ENCODE assay signal across 15 cellular contexts in genomic region chr17:42354956-42355843, GRCh38. TPM values are rescaled to one million over a fixed set of nuclear protein-coding genes. Genes with fewer than 3 reads are reported as not detected.
DNase-seq lines count a peak whose midpoint lies in the region; ATAC-seq, FAIRE-seq and TF ChIP-seq lines count a peak whose summit lies in the region.
"Had no signal": no experiment of that assay in that cellular context is flagged by ENCODE, and none has a peak within 500 bp of the region (broad histone marks: within the 10 kb centered on the region; RNA-seq: fewer than 3 reads in every experiment).

No MANE protein-coding gene starts in this region.

- FAIRE-seq in GM12878 (lab: Jason Lieb, UNC) = peak; percentile 90
- FAIRE-seq: bronchial epithelial cell had no signal

- intact Hi-C loops in GM12878 (cut with micrococcal nuclease; ENCODE audit: unreplicated experiment) = no loop called here
- intact Hi-C loops in sciatic nerve (cut with DNase I) = no loop called here

- H3K27ac ChIP-seq in GM12878 (ENCODE audit: control insufficient read depth, insufficient read depth) = peak overlapping the region; percentile 65
- H3K27ac ChIP-seq: prostate gland had no signal

- CTCF ChIA-PET in GM12878 (lab: Yijun Ruan, JAX) = interaction anchor here (0.6 to 1.5 kb wide), 5 partner anchors 13 to 85 kb away, joined by 3 to 4 read pairs (median 3); no protein-coding TSS in a partner anchor

- no peaks in the 10 kb centered on the region for H3K27me3 ChIP-seq in GM12878 (replicated peaks in 1 of 2; ENCODE audit: control insufficient read depth in 2 of 2, insufficient read depth in 2 of 2, low read length in 1 of 2)

- RAD21 ChIA-PET in GM12878 (lab: Charles Lee; ENCODE audit: unreplicated experiment) = interaction anchor here (0.8 to 1.9 kb wide), 3 partner anchors 31 to 48 kb away, joined by 3 to 7 read pairs (median 3); partner anchors contain the start of gene STAT3

- in situ Hi-C loops in GM12878 (cut with MboI) = no loop called here

- peak; percentile 20 for DNase-seq in COLO829 (ENCODE audit: low spot score)
- peak; percentile 44 for DNase-seq in H4 (ENCODE audit: low spot score)
- DNase-seq in GM12878 (ENCODE audit: low read depth, low spot score) = no peak
- DNase-seq in sciatic nerve (ENCODE audit: low spot score) = no peak
- no peak for DNase-seq in SHP77 treated with DMSO at 0.1 percent for 48 hours (lab: John Stamatoyannopoulos, UW)
- no peak for DNase-seq in D341Med (ENCODE audit: low spot score)
- DNase-seq: midbrain; NCI-H2171; OCI-M1; stimulated activated CD4-positive, alpha-beta T cell treated with anti-CD3 and anti-CD28 coated beads, Interleukin-2, amount 100 ng/mL, for 48 hours; stimulated activated naive CD8-positive, alpha-beta T cell treated with anti-CD3 and anti-CD28 coated beads, Interleukin-15, Interleukin-2, amounts not matched to agents 100 U/mL and 50 U/mL, for 24 hours; T-helper 9 cell had no signal

- 15% methylated on average over 3 of the region's 3 CpGs for WGBS in GM12878 (ENCODE audit: insufficient coverage, insufficient replicate concordance, low lambda C conversion rate, missing lambda C conversion rate)

- peak overlapping the region; percentile 64 for H3K4me2 ChIP-seq in GM12878 (ENCODE audit: control insufficient read depth, insufficient read depth)

- no peak for TF ChIP-seq RAD21 in GM12878 (IDR thresholded peaks at IDR 0.05; ENCODE audit: insufficient read depth, low read depth, low read length)

- ATAC-seq in GM12878 (peak; percentile 71), sciatic nerve (peak; percentile 59), HG03571 (IDR thresholded peaks at IDR 0.05; ENCODE audit: unreplicated experiment) (no peak)

- H3K9ac ChIP-seq in GM12878 (ENCODE audit: control insufficient read depth, insufficient read depth, low read length) = peak overlapping the region; percentile 18; the same call in 1 of the 2 replicates

- H2AFZ ChIP-seq in GM12878 (ENCODE audit: control insufficient read depth, low read depth, low read length) = no peak overlapping the region

- H4K20me1 ChIP-seq in GM12878 (ENCODE audit: control insufficient read depth, insufficient read depth) = no peaks in the 10 kb centered on the region

- TF ChIP-seq POLR2A in GM12878 (IDR thresholded peaks at IDR 0.05; ENCODE audit: low read depth, low read length) = no peak

- H3K36me3 ChIP-seq in GM12878 (ENCODE audit: control insufficient read depth in 2 of 2, insufficient read depth in 2 of 2, low read length in 1 of 2) = no peaks in the 10 kb centered on the region
- H3K36me3 ChIP-seq: prostate gland had no signal

- TSS peak; percentile 27 for BruUV-seq in GM12878 (replicated peaks; lab: Mats Ljungman, UMichigan)

- H3K4me3 ChIP-seq in GM12878 = no peak overlapping the region; the same call in 1 of the 2 replicates
- H3K4me3 ChIP-seq: prostate gland had no signal

- POLR2A ChIA-PET in GM12878 (lab: Charles Lee) = interaction anchor here (1.0 to 1.4 kb wide), 4 partner anchors 10 to 37 kb away, joined by 3 to 5 read pairs (median 3); no protein-coding TSS in a partner anchor

- SMC1A ChIA-PET in GM12878 (lab: Charles Lee; ENCODE audit: uncharacterized antibody, unreplicated experiment) = interaction anchor here (1.1 kb wide), 1 partner anchor 34 kb away, joined by 3 read pairs; the partner anchor contains the start of gene STAT3

- peaks cover 71% of the 10 kb centered on the region for H3K79me2 ChIP-seq in GM12878 (ENCODE audit: control insufficient read depth, insufficient read depth, low read length)

- H3K4me1 ChIP-seq in GM12878 (ENCODE audit: control insufficient read depth, insufficient read depth, low read length) = peaks cover 23% of the 10 kb centered on the region

- no peak for TF ChIP-seq CTCF in GM12878 (IDR thresholded peaks at IDR 0.05 in 2 of 3, conservative IDR thresholded peaks at IDR 0.05 in 1 of 3; ENCODE audit: control insufficient read depth in 2 of 3, extremely low read depth in 1 of 3, insufficient read depth in 1 of 3, low read depth in 3 of 3, low read length in 3 of 3)

- no peak for TF ChIP-seq EP300 in GM12878 (IDR thresholded peaks at IDR 0.05; ENCODE audit: borderline replicate concordance in 1 of 2, control insufficient read depth in 1 of 2, low read depth in 2 of 2, low read length in 2 of 2)

- H3K9me3 ChIP-seq in GM12878 (replicated peaks; ENCODE audit: control insufficient read depth, insufficient read depth, low read length) = no peaks in the 10 kb centered on the region
- H3K9me3 ChIP-seq: prostate gland had no signal

TF ChIP-seq in GM12878, 131 proteins besides CTCF, POLR2A, EP300 and RAD21:
- TF ChIP-seq NFIC (IDR thresholded peaks at IDR 0.05; ENCODE audit: low read depth, low read length) (0 out of 2 replicates have a peak, but pooled peaks have one; percentile 16), JUNB (IDR thresholded peaks at IDR 0.05) (peak; percentile 33), STAT3 (IDR thresholded peaks at IDR 0.05; ENCODE audit: low read depth, low read length) (0 out of 2 replicates have a peak, but pooled peaks have one; percentile 25), ATF3 (IDR thresholded peaks at IDR 0.05; ENCODE audit: borderline replicate concordance, extremely low read depth, low read depth, low read length) (no peak), TARDBP (IDR thresholded peaks at IDR 0.05; ENCODE audit: borderline replicate concordance) (no peak), ZZZ3 (IDR thresholded peaks at IDR 0.05; ENCODE audit: control insufficient read depth, insufficient read length, low read depth) (no peak), MEF2B (IDR thresholded peaks at IDR 0.05; ENCODE audit: partially characterized antibody, poor library complexity, severe bottlenecking) (peak; percentile 77), MTA2 (IDR thresholded peaks at IDR 0.05; ENCODE audit: low read depth) (no peak), RFX5 (IDR thresholded peaks at IDR 0.05; ENCODE audit: low read depth, low read length) (no peak), NRF1 (conservative IDR thresholded peaks at IDR 0.05; ENCODE audit: low read depth, low read length) (no peak), IKZF2 (IDR thresholded peaks at IDR 0.05) (0 out of 4 replicates have a peak, but pooled peaks of 1 of the 2 experiments have one; percentile 16)
- TF ChIP-seq, protein P1, sequence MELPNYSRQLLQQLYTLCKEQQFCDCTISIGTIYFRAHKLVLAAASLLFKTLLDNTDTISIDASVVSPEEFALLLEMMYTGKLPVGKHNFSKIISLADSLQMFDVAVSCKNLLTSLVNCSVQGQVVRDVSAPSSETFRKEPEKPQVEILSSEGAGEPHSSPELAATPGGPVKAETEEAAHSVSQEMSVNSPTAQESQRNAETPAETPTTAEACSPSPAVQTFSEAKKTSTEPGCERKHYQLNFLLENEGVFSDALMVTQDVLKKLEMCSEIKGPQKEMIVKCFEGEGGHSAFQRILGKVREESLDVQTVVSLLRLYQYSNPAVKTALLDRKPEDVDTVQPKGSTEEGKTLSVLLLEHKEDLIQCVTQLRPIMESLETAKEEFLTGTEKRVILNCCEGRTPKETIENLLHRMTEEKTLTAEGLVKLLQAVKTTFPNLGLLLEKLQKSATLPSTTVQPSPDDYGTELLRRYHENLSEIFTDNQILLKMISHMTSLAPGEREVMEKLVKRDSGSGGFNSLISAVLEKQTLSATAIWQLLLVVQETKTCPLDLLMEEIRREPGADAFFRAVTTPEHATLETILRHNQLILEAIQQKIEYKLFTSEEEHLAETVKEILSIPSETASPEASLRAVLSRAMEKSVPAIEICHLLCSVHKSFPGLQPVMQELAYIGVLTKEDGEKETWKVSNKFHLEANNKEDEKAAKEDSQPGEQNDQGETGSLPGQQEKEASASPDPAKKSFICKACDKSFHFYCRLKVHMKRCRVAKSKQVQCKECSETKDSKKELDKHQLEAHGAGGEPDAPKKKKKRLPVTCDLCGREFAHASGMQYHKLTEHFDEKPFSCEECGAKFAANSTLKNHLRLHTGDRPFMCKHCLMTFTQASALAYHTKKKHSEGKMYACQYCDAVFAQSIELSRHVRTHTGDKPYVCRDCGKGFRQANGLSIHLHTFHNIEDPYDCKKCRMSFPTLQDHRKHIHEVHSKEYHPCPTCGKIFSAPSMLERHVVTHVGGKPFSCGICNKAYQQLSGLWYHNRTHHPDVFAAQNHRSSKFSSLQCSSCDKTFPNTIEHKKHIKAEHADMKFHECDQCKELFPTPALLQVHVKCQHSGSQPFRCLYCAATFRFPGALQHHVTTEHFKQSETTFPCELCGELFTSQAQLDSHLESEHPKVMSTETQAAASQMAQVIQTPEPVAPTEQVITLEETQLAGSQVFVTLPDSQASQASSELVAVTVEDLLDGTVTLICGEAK (IDR thresholded peaks at IDR 0.05; ENCODE audit: borderline replicate concordance) = no peak

RNA-seq across cellular contexts. Expression of gene STAT3, which starts 33.0 kb away (rescaled TPM):
- 72.6 and 77.5 TPM in 2 replicates for total RNA-seq in H4 (2014; rRNA removed; shearing (Covaris generic))
- total RNA-seq in GM12878 (2013; cell fraction: nucleolus; rRNA removed) = 148 and 163 TPM in 2 replicates
- total RNA-seq in GM12878 (2014; rRNA removed) (54.0 and 59.3 TPM in 2 replicates), GM12878 (2014; rRNA removed; fragmentation: Illumina TruSeq; extraction: Trizol) (51.3 and 54.5 TPM in 2 replicates), GM12878 (2021) (82.6 and 86.2 TPM in 2 replicates), sciatic nerve (284 TPM)
- polyA plus RNA-seq in GM12878 (2011; ENCODE audit: low read depth) = 58.9 TPM
- polyA plus RNA-seq in GM12878 (2011; rRNA removed) (63.6 and 74.7 TPM in 2 replicates), GM12878 (2014; fragmentation: Illumina TruSeq; extraction: Trizol) (57.3 and 59.8 TPM in 2 replicates), GM12878 (2014; fragmentation: Nextera tagmentation; extraction: Ambion mirVana) (10 to 100 TPM; 18.4 to 18.9 TPM), GM12878 (2014; rRNA removed) (55.0 and 62.0 TPM in 2 replicates), GM12878 (2016; fragmentation: Nextera tagmentation; extraction: Ambion mirVana) (10 to 100 TPM; 91.1 to 96.4 TPM)
- 75.5 and 84.3 TPM in 2 replicates for polyA plus RNA-seq in GM12878 (2011; cell fraction: cytosol; rRNA removed)
- 78.8 and 87.2 TPM in 2 replicates for polyA plus RNA-seq in GM12878 (2011; cell fraction: nucleus; rRNA removed)
- polyA plus RNA-seq in GM12878 (2012) = 79.3 and 107 TPM in 2 replicates
- 99.8 and 120 TPM in 2 replicates for polyA minus RNA-seq in GM12878 (2011; rRNA and poly(A)+ RNA removed)
- 42.0 and 49.0 TPM in 2 replicates for polyA minus RNA-seq in GM12878 (2011; cell fraction: cytosol; rRNA and poly(A)+ RNA removed)
- polyA minus RNA-seq in GM12878 (2011; cell fraction: nucleus; rRNA and poly(A)+ RNA removed) = 42.8 and 58.9 TPM in 2 replicates

Comparison
In these comparisons a context has a peak if more than half of its experiments do, and no peak if none do; other contexts are left out.
1. DNase-seq: peak in COLO829 (single experiment) and H4 (single experiment); none in GM12878 (single experiment), sciatic nerve (single experiment), SHP77 treated with DMSO at 0.1 percent for 48 hours (single experiment) and D341Med (single experiment).